In the genomic region with DNA sequence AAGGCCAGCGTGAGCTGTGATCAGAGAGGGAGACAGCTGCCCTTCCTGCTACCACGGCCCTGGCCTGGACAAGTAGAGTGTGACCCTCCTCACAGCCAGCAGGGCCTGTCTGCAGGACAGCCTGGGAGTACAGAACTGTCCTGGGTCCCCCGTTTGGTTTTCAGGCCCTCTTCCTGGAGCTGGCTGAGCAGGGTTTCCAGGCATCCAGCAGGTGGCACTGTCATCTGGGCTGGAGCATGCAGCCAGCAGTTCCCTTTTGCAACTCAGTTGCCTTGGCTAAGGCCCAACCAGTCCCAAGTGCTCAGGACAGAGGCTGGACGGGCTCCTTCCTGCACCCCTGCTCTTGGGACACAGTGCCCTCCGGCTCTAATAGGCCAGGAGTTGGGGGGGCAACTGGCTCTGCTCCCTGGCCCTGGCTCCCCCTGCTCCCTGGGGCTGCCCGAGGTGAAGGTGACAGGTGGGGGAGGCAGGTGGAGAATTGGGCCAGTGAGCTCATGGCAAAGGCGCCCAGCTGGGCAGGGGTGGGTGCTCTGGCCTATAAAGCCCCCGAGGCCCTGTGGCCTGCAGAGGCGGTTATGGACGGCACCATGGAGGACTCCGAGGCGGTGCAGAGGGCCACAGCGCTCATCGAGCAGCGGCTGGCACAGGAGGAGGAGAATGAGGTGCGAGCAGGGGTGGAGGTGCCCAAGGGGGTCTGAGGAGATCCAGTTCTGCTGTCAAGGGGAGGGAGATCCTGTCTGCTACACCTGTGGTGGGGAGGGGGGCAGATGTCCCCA, we compare ENCODE assay signal across 8 cellular contexts. TPM values are rescaled to one million over a fixed set of nuclear protein-coding genes. Genes with fewer than 3 reads are reported as not detected.
A peak's percentile ranks its signal among the peaks of the same experiment; 100 is the strongest.
DNase-seq lines count a peak whose midpoint lies in the region.

A gene with protein sequence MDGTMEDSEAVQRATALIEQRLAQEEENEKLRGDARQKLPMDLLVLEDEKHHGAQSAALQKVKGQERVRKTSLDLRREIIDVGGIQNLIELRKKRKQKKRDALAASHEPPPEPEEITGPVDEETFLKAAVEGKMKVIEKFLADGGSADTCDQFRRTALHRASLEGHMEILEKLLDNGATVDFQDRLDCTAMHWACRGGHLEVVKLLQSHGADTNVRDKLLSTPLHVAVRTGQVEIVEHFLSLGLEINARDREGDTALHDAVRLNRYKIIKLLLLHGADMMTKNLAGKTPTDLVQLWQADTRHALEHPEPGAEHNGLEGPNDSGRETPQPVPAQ (plus strand): TSS at position 566 of the 776 bp plus-strand sequence. CDS start 10 bp downstream, at position 576.

- H3K4me1 ChIP-seq in urinary bladder (ENCODE audit: insufficient read depth): no peaks in the 10 kb centered on the region

- peak; percentile 22 for DNase-seq in NCI-H748 (lab: John Stamatoyannopoulos, UW; ENCODE audit: unreplicated experiment)
- DNase-seq in NCI-H748 treated with DMSO at 0.1 percent for 48 hours (lab: John Stamatoyannopoulos, UW): no peak
- DNase-seq in HT-29 (ENCODE audit: low spot score): peak; percentile 75
- DNase-seq in SHP77 treated with DMSO at 0.1 percent for 48 hours (lab: John Stamatoyannopoulos, UW): peak; percentile 34
- peak; percentile 74 for DNase-seq in activated naive CD4-positive, alpha-beta T cell treated with anti-CD3 and anti-CD28 coated beads, Interleukin-2, amount 10 ng/mL, durations not matched to agents 7 days and 5 days
- peak; percentile 79 for DNase-seq in glomerular visceral epithelial cell (ENCODE audit: extremely low spot score)
- peak; percentile 88 for DNase-seq in pons (ENCODE audit: low spot score)

- peak within 1 kb of the TSS; percentile 81 for H3K27ac ChIP-seq in urinary bladder (ENCODE audit: low read depth)

- H3K4me3 ChIP-seq in urinary bladder (ENCODE audit: low read depth, low read length): no peak within 1 kb of the TSS

- peak within 1 kb of the TSS; percentile 49 for H3K27ac Mint-ChIP-seq in activated naive CD4-positive, alpha-beta T cell treated with anti-CD3 and anti-CD28 coated beads, Interleukin-2, amount 10 ng/mL, durations not matched to agents 7 days and 5 days

- H3K9me3 Mint-ChIP-seq in activated naive CD4-positive, alpha-beta T cell treated with anti-CD3 and anti-CD28 coated beads, Interleukin-2, amount 10 ng/mL, durations not matched to agents 7 days and 5 days: no peaks in the 10 kb centered on the region

- no peaks in the 10 kb centered on the region for H3K36me3 ChIP-seq in urinary bladder (ENCODE audit: insufficient read depth)

- H3K27me3 Mint-ChIP-seq in activated naive CD4-positive, alpha-beta T cell treated with anti-CD3 and anti-CD28 coated beads, Interleukin-2, amount 10 ng/mL, durations not matched to agents 7 days and 5 days: peaks cover 13% of the 10 kb centered on the region

- H3K4me3 Mint-ChIP-seq in activated naive CD4-positive, alpha-beta T cell treated with anti-CD3 and anti-CD28 coated beads, Interleukin-2, amount 10 ng/mL, durations not matched to agents 7 days and 5 days: no peak within 1 kb of the TSS

- no peaks in the 10 kb centered on the region for H3K4me1 Mint-ChIP-seq in activated naive CD4-positive, alpha-beta T cell treated with anti-CD3 and anti-CD28 coated beads, Interleukin-2, amount 10 ng/mL, durations not matched to agents 7 days and 5 days

- 68% methylated on average over 16 of the region's 16 CpGs for WGBS in urinary bladder

- no peaks in the 10 kb centered on the region for H3K36me3 Mint-ChIP-seq in activated naive CD4-positive, alpha-beta T cell treated with anti-CD3 and anti-CD28 coated beads, Interleukin-2, amount 10 ng/mL, durations not matched to agents 7 days and 5 days

- CTCF ChIA-PET in activated naive CD4-positive, alpha-beta T cell treated with anti-CD3 and anti-CD28 coated beads, Interleukin-2, amount 10 ng/mL, durations not matched to agents 7 days and 5 days (lab: Charles Lee): interaction anchor here (0.5 to 4.5 kb wide), 29 partner anchors 8 to 169 kb away, joined by 3 to 31 read pairs (median 5); partner anchors contain the start of gene AVPI1

RNA-seq across cellular contexts. Expression of the gene that starts here (rescaled TPM):
- 0.23 TPM in 1 of 2 replicates, not detected in the other for total RNA-seq in HT-29 (2014; rRNA removed; shearing (Covaris generic))
- total RNA-seq in urinary bladder: 0.69 TPM
- 0.23 TPM for polyA plus RNA-seq in urinary bladder

Comparison
In these comparisons a context has a peak if more than half of its experiments do, and no peak if none do; other contexts are left out.
1. Peak in DNase-seq in HT-29; RNA of the gene not detected or under 1 TPM.